Comparison of ENCODE assay signal across 11 cellular contexts in genomic region chr12:105352049-105352448, GRCh38. TPM values are rescaled to one million over a fixed set of nuclear protein-coding genes. Genes with fewer than 3 reads are reported as not detected.
A peak's percentile ranks its signal among the peaks of the same experiment; 100 is the strongest.
DNase-seq lines count a peak whose midpoint lies in the region; ATAC-seq and TF ChIP-seq lines count a peak whose summit lies in the region.
"Had no signal": no experiment of that assay in that cellular context is flagged by ENCODE, and none has a peak within 500 bp of the region (broad histone marks: within the 10 kb centered on the region; RNA-seq: fewer than 3 reads in every experiment).

No MANE protein-coding gene starts in this region.

- CTCF ChIA-PET in activated CD8-positive, alpha-beta T cell treated with anti-CD3 and anti-CD28 coated beads, Interleukin-2, amount 10 ng/mL, durations not matched to agents 7 days and 5 days (lab: Charles Lee) = interaction anchor here (1.8 to 2.9 kb wide), 2 partner anchors 20 to 32 kb away, joined by 4 to 16 read pairs; no protein-coding TSS in a partner anchor

- peak overlapping the region; percentile 79 for H3K27ac Mint-ChIP-seq in activated CD8-positive, alpha-beta T cell treated with anti-CD3 and anti-CD28 coated beads, Interleukin-2, amount 10 ng/mL, durations not matched to agents 7 days and 5 days

- DNase-seq in GM13976 (ENCODE audit: low spot score) (peak; percentile 60), NCI-H1105 treated with DMSO at 0.1 percent for 48 hours (lab: John Stamatoyannopoulos, UW) (no peak), AG20443 (ENCODE audit: low spot score) (no peak), SIG-M5 treated with dmso at 0.1 percent for 504 hours (lab: John Stamatoyannopoulos, UW; ENCODE audit: unreplicated experiment) (no peak)
- peak; percentile 57 for DNase-seq in activated CD8-positive, alpha-beta T cell treated with anti-CD3 and anti-CD28 coated beads, Interleukin-2, amount 10 ng/mL, durations not matched to agents 7 days and 5 days
- no peak for DNase-seq in stimulated activated naive CD4-positive, alpha-beta T cell treated with Interleukin-2 at 50 U/mL for 16 hours (lab: John Stamatoyannopoulos, UW)
- DNase-seq: effector CD4-positive, alpha-beta T cell; Peyer's patch had no signal

- peaks cover 80% of the 10 kb centered on the region for H3K4me1 Mint-ChIP-seq in activated CD8-positive, alpha-beta T cell treated with anti-CD3 and anti-CD28 coated beads, Interleukin-2, amount 10 ng/mL, durations not matched to agents 7 days and 5 days (ENCODE audit: low read depth)

- no peaks in the 10 kb centered on the region for H3K9me3 Mint-ChIP-seq in activated CD8-positive, alpha-beta T cell treated with anti-CD3 and anti-CD28 coated beads, Interleukin-2, amount 10 ng/mL, durations not matched to agents 7 days and 5 days (ENCODE audit: insufficient read depth)

- in situ Hi-C loops in GM13976 (cut with MboI; ENCODE audit: low sequenced_read_pairs, unreplicated experiment) = no loop called here

- POLR2A ChIA-PET in activated CD8-positive, alpha-beta T cell treated with anti-CD3 and anti-CD28 coated beads, Interleukin-2, amount 10 ng/mL, durations not matched to agents 7 days and 5 days (lab: Charles Lee) = no interaction called here

- ATAC-seq in GM19468 (IDR thresholded peaks at IDR 0.05; ENCODE audit: extremely low read depth, unreplicated experiment) (peak; percentile 70), HG03066 (IDR thresholded peaks at IDR 0.05; ENCODE audit: low read depth, unreplicated experiment) (peak; percentile 84)
- ATAC-seq in activated CD8-positive, alpha-beta T cell treated with anti-CD3 and anti-CD28 coated beads, Interleukin-2, amount 10 ng/mL, durations not matched to agents 7 days and 5 days = peak; percentile 71
- ATAC-seq: K562 had no signal

- peak overlapping the region; percentile 31 for H3K4me3 Mint-ChIP-seq in activated CD8-positive, alpha-beta T cell treated with anti-CD3 and anti-CD28 coated beads, Interleukin-2, amount 10 ng/mL, durations not matched to agents 7 days and 5 days

- TF ChIP-seq CTCF in GM13976 (IDR thresholded peaks at IDR 0.05; ENCODE audit: borderline replicate concordance, control extremely low read depth, extremely low read depth, insufficient read depth, missing control alignments) = no peak

- no peaks in the 10 kb centered on the region for H3K27me3 Mint-ChIP-seq in activated CD8-positive, alpha-beta T cell treated with anti-CD3 and anti-CD28 coated beads, Interleukin-2, amount 10 ng/mL, durations not matched to agents 7 days and 5 days (ENCODE audit: low read depth)

- H3K36me3 Mint-ChIP-seq in activated CD8-positive, alpha-beta T cell treated with anti-CD3 and anti-CD28 coated beads, Interleukin-2, amount 10 ng/mL, durations not matched to agents 7 days and 5 days (ENCODE audit: low read depth) = peaks cover 70% of the 10 kb centered on the region

RNA-seq across cellular contexts. Expression of gene C12orf75, which starts 21.6 kb away (rescaled TPM):
- total RNA-seq in activated CD8-positive, alpha-beta T cell treated with anti-CD3 and anti-CD28 coated beads, Interleukin-2, amount 10 ng/mL, durations not matched to agents 7 days and 5 days = 100 to 1,000 TPM; 301 to 311 TPM

Comparison
In these comparisons a context has a peak if more than half of its experiments do, and no peak if none do; other contexts are left out.
1. DNase-seq: peak in GM13976 (single experiment) and activated CD8-positive, alpha-beta T cell treated with anti-CD3 and anti-CD28 coated beads, Interleukin-2, amount 10 ng/mL, durations not matched to agents 7 days and 5 days (single experiment); none in NCI-H1105 treated with DMSO at 0.1 percent for 48 hours (single experiment), AG20443 (single experiment), stimulated activated naive CD4-positive, alpha-beta T cell treated with Interleukin-2 at 50 U/mL for 16 hours (single experiment) and SIG-M5 treated with dmso at 0.1 percent for 504 hours (single experiment).
2. Peak in every context shown above with its lines, with median percentiles within 50 percentile points of each other: ATAC-seq.